Comparison of ENCODE assay signal across 14 cellular contexts in the genomic region with DNA sequence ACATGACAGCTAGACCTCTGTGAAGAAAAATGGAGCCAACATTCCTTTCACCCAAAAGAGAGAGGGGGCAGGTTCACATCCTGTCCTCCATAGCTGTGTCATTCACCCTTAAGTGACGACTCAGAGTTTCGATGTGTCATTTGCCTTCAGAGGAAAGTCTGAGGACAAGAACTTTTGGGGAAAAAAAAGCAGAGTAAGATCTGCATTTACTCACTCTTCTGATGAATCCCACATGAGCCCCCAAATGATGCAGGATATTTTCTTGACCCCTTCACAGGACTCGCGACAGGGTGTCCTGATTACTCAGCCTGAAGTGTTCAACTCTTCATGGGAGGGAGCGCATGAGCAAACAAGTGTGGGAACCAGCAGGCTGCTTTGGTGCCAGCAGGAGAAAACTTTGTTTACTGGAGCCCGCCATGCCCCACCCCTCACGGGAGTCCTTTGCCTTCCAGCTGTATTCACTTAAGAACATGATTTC.
DNase-seq lines count a peak whose midpoint lies in the region; ATAC-seq and TF ChIP-seq lines count a peak whose summit lies in the region.
"Had no signal": no experiment of that assay in that cellular context is flagged by ENCODE, and none has a peak within 500 bp of the region (broad histone marks: within the 10 kb centered on the region; RNA-seq: fewer than 3 reads in every experiment).

No MANE protein-coding gene starts in this region.

- peak; percentile 89 for ATAC-seq in foreskin keratinocyte
- no peak for ATAC-seq in GM18498 (IDR thresholded peaks at IDR 0.05; ENCODE audit: unreplicated experiment)
- no peak for ATAC-seq in HG02798 (IDR thresholded peaks at IDR 0.05; ENCODE audit: poor library complexity, unreplicated experiment)
- no peak for ATAC-seq in GM19397 (IDR thresholded peaks at IDR 0.05; ENCODE audit: unreplicated experiment)
- ATAC-seq: left colon, PC-3 had no signal

- peaks cover 6% of the 10 kb centered on the region for H3K4me1 ChIP-seq in foreskin keratinocyte
- H3K4me1 ChIP-seq: colonic mucosa, spleen had no signal

- no peaks in the 10 kb centered on the region for H3K27me3 ChIP-seq in foreskin keratinocyte
- H3K27me3 ChIP-seq: colonic mucosa, spleen had no signal

- peak overlapping the region; percentile 81 for H3K27ac ChIP-seq in foreskin keratinocyte
- H3K27ac ChIP-seq: colonic mucosa, spleen had no signal

- peak; percentile 9 to 20 for DNase-seq in stimulated activated CD4-positive, alpha-beta T cell treated with anti-CD3 and anti-CD28 coated beads, Interleukin-15, amount 100 ng/mL, for 48 hours (ENCODE audit: low read depth in 2 of 2)
- no peak for DNase-seq in stimulated activated CD4-positive, alpha-beta T cell treated with anti-CD3 and anti-CD28 coated beads, Interleukin-4, amount 100 ng/mL, for 1 hour
- DNase-seq in T1000 (lab: John Stamatoyannopoulos, UW) (peak; percentile 43), foreskin keratinocyte (peak in 1 of 2 donors; percentile 76)
- DNase-seq: colonic mucosa, COR-L47, H7, left colon, NCI-H187, PC-3, spleen had no signal

- no peak for TF ChIP-seq CTCF in foreskin keratinocyte (conservative IDR thresholded peaks at IDR 0.05)
